Comparison of ENCODE assay signal across 8 cellular contexts in the genomic region with DNA sequence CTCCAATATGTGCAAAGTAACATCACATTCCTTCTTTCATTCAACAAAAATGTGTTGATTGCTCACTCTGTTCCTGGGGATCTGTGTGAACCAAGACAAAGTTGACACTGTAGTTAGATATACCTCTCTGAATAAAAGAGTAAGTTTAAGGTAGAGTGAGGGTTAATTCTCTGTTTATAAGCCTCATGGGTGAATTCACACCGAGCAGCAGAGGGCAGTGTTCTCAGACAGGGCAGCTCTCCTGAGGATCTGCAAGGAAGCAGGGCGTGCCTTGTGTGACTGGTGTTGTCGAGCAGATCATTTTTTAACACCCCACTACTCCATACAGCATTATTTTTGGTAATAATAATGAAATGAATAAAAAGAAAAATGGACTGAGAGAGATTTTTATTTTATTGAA. TPM values are rescaled to one million over a fixed set of nuclear protein-coding genes. Genes with fewer than 3 reads are reported as not detected.
DNase-seq lines count a peak whose midpoint lies in the region; ATAC-seq and TF ChIP-seq lines count a peak whose summit lies in the region.

No MANE protein-coding gene starts in this region.

- no peak overlapping the region for H3K4me3 Mint-ChIP-seq in naive thymus-derived CD8-positive, alpha-beta T cell

- H3K9me3 Mint-ChIP-seq in naive thymus-derived CD8-positive, alpha-beta T cell, result peaks cover 0 to 7% (median 3%) of the 10 kb centered on the region in 9 donors

- H2AK5ac ChIP-seq in mesenchymal stem cell (ENCODE audit: low read length, severe bottlenecking), result no peak overlapping the region

- TF ChIP-seq POLR2A in Peyer's patch (IDR thresholded peaks at IDR 0.05) (no peak), body of pancreas (IDR thresholded peaks at IDR 0.05) (no peak)

- DNase-seq in NCI-H1105 treated with DMSO at 0.1 percent for 48 hours (lab: John Stamatoyannopoulos, UW) (peak; percentile 15), NCI-H1105 (lab: John Stamatoyannopoulos, UW) (no peak), Peyer's patch (peak in 1 of 3 donors; percentile 74), body of pancreas (peak; percentile 25 to 67 (median 56)), mesenchymal stem cell (peak; percentile 26)
- no peak for DNase-seq in naive thymus-derived CD8-positive, alpha-beta T cell

- H4K8ac ChIP-seq in mesenchymal stem cell (ENCODE audit: low read length), result no peak overlapping the region

- peaks cover 8 to 37% (median 27%) of the 10 kb centered on the region in 5 donors for H3K27me3 Mint-ChIP-seq in naive thymus-derived CD8-positive, alpha-beta T cell

- H3K18ac ChIP-seq in mesenchymal stem cell (ENCODE audit: low read depth in 1 of 2, low read length in 2 of 2), result no peak overlapping the region

- H3K27me3 ChIP-seq in Peyer's patch (no peaks in the 10 kb centered on the region), body of pancreas (no peaks in the 10 kb centered on the region), mesenchymal stem cell (ENCODE audit: control insufficient read depth in 1 of 2, insufficient read depth in 1 of 2, low read length in 2 of 2) (no peaks in the 10 kb centered on the region)

- no peak overlapping the region for H3K27ac ChIP-seq in Peyer's patch
- H3K27ac ChIP-seq in body of pancreas, result no peak overlapping the region
- no peak overlapping the region for H3K27ac ChIP-seq in mesenchymal stem cell (ENCODE audit: low read length, poor library complexity, severe bottlenecking)

- H3K9ac ChIP-seq in mesenchymal stem cell (ENCODE audit: low read length), result no peak overlapping the region

- H3K27ac Mint-ChIP-seq in naive thymus-derived CD8-positive, alpha-beta T cell, result no peak overlapping the region

- no peaks in the 10 kb centered on the region for H3K9me3 ChIP-seq in Peyer's patch
- H3K9me3 ChIP-seq in body of pancreas, result no peaks in the 10 kb centered on the region
- peaks cover 6% of the 10 kb centered on the region for H3K9me3 ChIP-seq in mesenchymal stem cell (ENCODE audit: control insufficient read depth, low read length)

- no peak overlapping the region for H3K4ac ChIP-seq in mesenchymal stem cell (ENCODE audit: low read depth in 1 of 2, low read length in 2 of 2)

- peaks cover 0 to 14% (median 4%) of the 10 kb centered on the region in 3 donors for H3K36me3 Mint-ChIP-seq in naive thymus-derived CD8-positive, alpha-beta T cell

- TF ChIP-seq CTCF in Peyer's patch (IDR thresholded peaks at IDR 0.05) (peak in 4 of 6 experiments; percentile 36 to 57 (median 47)), body of pancreas (IDR thresholded peaks at IDR 0.05) (peak; percentile 20 to 54 (median 40))

- no peak overlapping the region for H2BK120ac ChIP-seq in mesenchymal stem cell (ENCODE audit: low read depth, low read length)

- no peaks in the 10 kb centered on the region for H3K4me1 Mint-ChIP-seq in naive thymus-derived CD8-positive, alpha-beta T cell

- H3K14ac ChIP-seq in mesenchymal stem cell (ENCODE audit: low read length in 2 of 2), result no peak overlapping the region

- no peak overlapping the region for H2BK12ac ChIP-seq in mesenchymal stem cell (ENCODE audit: low read length in 2 of 2)

- H2AFZ ChIP-seq in mesenchymal stem cell (ENCODE audit: low read depth, low read length), result no peak overlapping the region

- H3K4me3 ChIP-seq in Peyer's patch (no peak overlapping the region), body of pancreas (no peak overlapping the region), mesenchymal stem cell (ENCODE audit: insufficient read depth in 1 of 2, low read depth in 1 of 2, low read length in 2 of 2) (no peak overlapping the region)

- H2BK5ac ChIP-seq in mesenchymal stem cell (ENCODE audit: low read depth, low read length, poor library complexity, severe bottlenecking), result no peak overlapping the region

- H3K36me3 ChIP-seq in Peyer's patch, result no peaks in the 10 kb centered on the region
- no peaks in the 10 kb centered on the region for H3K36me3 ChIP-seq in body of pancreas (replicated peaks in 1 of 2; ENCODE audit: insufficient read depth in 1 of 2, low read depth in 2 of 2)
- no peaks in the 10 kb centered on the region for H3K36me3 ChIP-seq in mesenchymal stem cell (ENCODE audit: control insufficient read depth in 1 of 2, insufficient read depth in 2 of 2, low read depth in 1 of 2, low read length in 2 of 2)

- H3K4me2 ChIP-seq in mesenchymal stem cell (ENCODE audit: low read length, poor library complexity, severe bottlenecking), result no peak overlapping the region

- no peaks in the 10 kb centered on the region for H3K79me1 ChIP-seq in mesenchymal stem cell (replicated peaks; ENCODE audit: low read length, poor library complexity, severe bottlenecking)

- POLR2A ChIA-PET in naive thymus-derived CD8-positive, alpha-beta T cell (lab: Charles Lee), result no interaction called here

- H4K91ac ChIP-seq in mesenchymal stem cell (ENCODE audit: low read length), result no peak overlapping the region

- H3K23ac ChIP-seq in mesenchymal stem cell (ENCODE audit: low read length in 2 of 2), result no peak overlapping the region

- H3K4me1 ChIP-seq in Peyer's patch (no peaks in the 10 kb centered on the region), body of pancreas (no peaks in the 10 kb centered on the region), mesenchymal stem cell (ENCODE audit: control insufficient read depth, insufficient read depth, low read depth, low read length) (no peaks in the 10 kb centered on the region)

- 15 to 17% methylated on average over 3 of the region's 3 CpGs for WGBS in body of pancreas, 2 donors
- WGBS in mesenchymal stem cell, result 0% methylated on average over 1 of the region's 3 CpGs

- intact Hi-C loops in body of pancreas (cut with DNase I), result no loop called here

- peak; percentile 74 for ATAC-seq in HG03432 (IDR thresholded peaks at IDR 0.05; ENCODE audit: unreplicated experiment)
- ATAC-seq in body of pancreas, result peak; percentile 66
- ATAC-seq in GM18873 (IDR thresholded peaks at IDR 0.05; ENCODE audit: low FRiP score, unreplicated experiment), result no peak
- ATAC-seq in naive thymus-derived CD8-positive, alpha-beta T cell, result no peak

- no peak overlapping the region for H2BK15ac ChIP-seq in mesenchymal stem cell (ENCODE audit: low read depth, poor library complexity, severe bottlenecking)

RNA-seq across cellular contexts. Expression of a gene that starts 34.4 kb away (rescaled TPM):
- total RNA-seq in Peyer's patch, result not detected
- total RNA-seq in body of pancreas, result under 1 TPM; 0.26 to 0.33 TPM
- not detected for polyA plus RNA-seq in mesenchymal stem cell (2013, experiment 1 of 2)
- not detected for polyA plus RNA-seq in mesenchymal stem cell (2013, experiment 2 of 2)
- total RNA-seq in naive thymus-derived CD8-positive, alpha-beta T cell, result not detected
- polyA plus RNA-seq in naive thymus-derived CD8-positive, alpha-beta T cell, result not detected

RNA-seq across cellular contexts. Expression of a gene that starts 40.2 kb away (rescaled TPM):
- total RNA-seq in Peyer's patch, result 1 to 10 TPM in 3 of 4 donors, not detected in 1; 2.3 to 3.2 (median 2.5) TPM
- total RNA-seq in body of pancreas, result 10 to 100 TPM in 1 of 2 donors, 1 to 10 TPM in 1; 1.6 to 41.5 TPM
- polyA plus RNA-seq in mesenchymal stem cell (2013, experiment 1 of 2), result 0.04 TPM
- 0.07 TPM for polyA plus RNA-seq in mesenchymal stem cell (2013, experiment 2 of 2)
- total RNA-seq in naive thymus-derived CD8-positive, alpha-beta T cell, result not detected
- not detected for polyA plus RNA-seq in naive thymus-derived CD8-positive, alpha-beta T cell

Comparison
In these comparisons a context has a peak if more than half of its experiments do, and no peak if none do; other contexts are left out.
1. DNase-seq: peak in NCI-H1105 treated with DMSO at 0.1 percent for 48 hours (single experiment), body of pancreas (4 of 4) and mesenchymal stem cell (single experiment); none in NCI-H1105 (single experiment) and naive thymus-derived CD8-positive, alpha-beta T cell (0 of 10).
2. ATAC-seq: peak in HG03432 (single experiment) and body of pancreas (single experiment); none in GM18873 (single experiment) and naive thymus-derived CD8-positive, alpha-beta T cell (0 of 2).